ENCODE assay signal across 1 cellular context in the genomic region with DNA sequence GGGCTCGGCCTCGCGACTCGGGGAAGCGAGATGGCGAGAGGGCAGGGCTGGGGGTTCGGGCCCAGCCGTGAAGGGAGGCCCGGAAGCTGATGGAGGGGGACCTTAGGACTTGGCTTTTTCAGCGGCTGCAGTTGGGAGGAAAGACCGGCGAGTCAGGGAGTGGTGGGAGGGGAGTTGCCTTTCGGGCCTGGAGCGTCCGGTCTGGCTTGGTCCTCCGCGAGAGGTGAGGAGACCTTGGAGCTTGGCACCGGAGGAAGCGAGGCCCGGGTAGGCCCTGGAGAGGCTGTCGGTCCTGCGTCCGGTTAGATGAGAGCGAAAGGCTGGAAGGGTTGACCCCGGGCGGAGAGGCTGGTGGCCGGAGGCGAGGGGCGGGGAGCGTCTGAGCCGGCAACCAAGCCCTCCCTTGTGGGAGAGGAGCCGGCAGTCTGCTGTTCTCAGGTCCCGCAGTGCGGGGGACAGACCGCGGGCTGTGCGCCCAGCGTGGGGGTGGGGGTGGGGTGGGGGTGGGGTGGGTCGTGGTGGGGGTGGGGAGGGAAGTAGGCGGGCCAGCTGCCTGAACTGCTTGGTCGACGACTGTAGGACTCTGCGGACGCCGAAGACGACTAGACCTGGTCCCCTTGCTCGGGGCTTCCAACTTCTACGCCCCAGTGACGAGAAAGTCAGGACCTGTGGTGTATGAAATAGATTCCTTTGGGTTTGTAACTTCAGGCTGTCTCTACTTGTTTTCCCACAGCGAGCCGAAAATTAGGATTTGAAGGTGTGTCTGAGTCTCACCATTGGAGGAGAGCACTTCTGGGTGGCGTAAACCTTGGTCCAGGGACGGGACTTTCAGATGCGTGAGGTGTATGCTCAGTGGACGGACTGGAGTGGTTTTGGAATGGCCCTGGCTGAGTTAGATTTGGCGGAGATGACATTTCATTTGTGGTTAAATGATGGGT.
TF ChIP-seq lines count a peak whose summit lies in the region.

No MANE protein-coding gene starts in this region.

TF ChIP-seq in K562, 482 proteins besides CTCF, POLR2A, EP300 and RAD21 (continued from another document and continues in another):
- TF ChIP-seq RBFOX2 (IDR thresholded peaks at IDR 0.05; ENCODE audit: low read depth, low read length) = no peak
- peak; percentile 18 for TF ChIP-seq TAF1 (IDR thresholded peaks at IDR 0.05; ENCODE audit: control insufficient read depth, extremely low read depth, insufficient read depth, low read length, severe bottlenecking)
- no peak for TF ChIP-seq RBM22 (IDR thresholded peaks at IDR 0.05; ENCODE audit: low read depth, low read length, poor library complexity, severe bottlenecking)
- TF ChIP-seq PCBP2 (IDR thresholded peaks at IDR 0.05; ENCODE audit: low read depth, low read length, poor library complexity, severe bottlenecking) = no peak
- TF ChIP-seq TCF7L2 (IDR thresholded peaks at IDR 0.05; ENCODE audit: low read depth, low read length) = no peak
- TF ChIP-seq JUNB (CRISPR knock-in tag; conservative IDR thresholded peaks at IDR 0.05) = no peak
- TF ChIP-seq GATAD2A (IDR thresholded peaks at IDR 0.05) = no peak
- TF ChIP-seq STAG1 (CRISPR knock-in tag; IDR thresholded peaks at IDR 0.05; ENCODE audit: borderline replicate concordance) = no peak
- no peak for TF ChIP-seq SMAD1 (IDR thresholded peaks at IDR 0.05; ENCODE audit: low read depth, low read length, partially characterized antibody)
- no peak for TF ChIP-seq ZNF217 (CRISPR knock-in tag; IDR thresholded peaks at IDR 0.05)
- TF ChIP-seq, protein P1, sequence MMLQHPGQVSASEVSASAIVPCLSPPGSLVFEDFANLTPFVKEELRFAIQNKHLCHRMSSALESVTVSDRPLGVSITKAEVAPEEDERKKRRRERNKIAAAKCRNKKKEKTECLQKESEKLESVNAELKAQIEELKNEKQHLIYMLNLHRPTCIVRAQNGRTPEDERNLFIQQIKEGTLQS (IDR thresholded peaks at IDR 0.05) = no peak
- TF ChIP-seq, protein P1 (CRISPR knock-in tag; conservative IDR thresholded peaks at IDR 0.05) = no peak
- TF ChIP-seq, protein P2, sequence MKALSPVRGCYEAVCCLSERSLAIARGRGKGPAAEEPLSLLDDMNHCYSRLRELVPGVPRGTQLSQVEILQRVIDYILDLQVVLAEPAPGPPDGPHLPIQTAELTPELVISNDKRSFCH (CRISPR knock-in tag; IDR thresholded peaks at IDR 0.05) = no peak
- TF ChIP-seq, protein P2 (tag; IDR thresholded peaks at IDR 0.05) = no peak
- TF ChIP-seq CHD1 (IDR thresholded peaks at IDR 0.05; ENCODE audit: low read length) = peak; percentile 46
- TF ChIP-seq, protein P3, sequence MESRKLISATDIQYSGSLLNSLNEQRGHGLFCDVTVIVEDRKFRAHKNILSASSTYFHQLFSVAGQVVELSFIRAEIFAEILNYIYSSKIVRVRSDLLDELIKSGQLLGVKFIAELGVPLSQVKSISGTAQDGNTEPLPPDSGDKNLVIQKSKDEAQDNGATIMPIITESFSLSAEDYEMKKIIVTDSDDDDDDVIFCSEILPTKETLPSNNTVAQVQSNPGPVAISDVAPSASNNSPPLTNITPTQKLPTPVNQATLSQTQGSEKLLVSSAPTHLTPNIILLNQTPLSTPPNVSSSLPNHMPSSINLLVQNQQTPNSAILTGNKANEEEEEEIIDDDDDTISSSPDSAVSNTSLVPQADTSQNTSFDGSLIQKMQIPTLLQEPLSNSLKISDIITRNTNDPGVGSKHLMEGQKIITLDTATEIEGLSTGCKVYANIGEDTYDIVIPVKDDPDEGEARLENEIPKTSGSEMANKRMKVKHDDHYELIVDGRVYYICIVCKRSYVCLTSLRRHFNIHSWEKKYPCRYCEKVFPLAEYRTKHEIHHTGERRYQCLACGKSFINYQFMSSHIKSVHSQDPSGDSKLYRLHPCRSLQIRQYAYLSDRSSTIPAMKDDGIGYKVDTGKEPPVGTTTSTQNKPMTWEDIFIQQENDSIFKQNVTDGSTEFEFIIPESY (CRISPR knock-in tag; IDR thresholded peaks at IDR 0.05) = no peak
- TF ChIP-seq MIER1 (IDR thresholded peaks at IDR 0.05; ENCODE audit: low read depth) = no peak
- no peak for TF ChIP-seq ZNF232 (CRISPR knock-in tag; IDR thresholded peaks at IDR 0.05)
- no peak for TF ChIP-seq GABPA (tag; conservative IDR thresholded peaks at IDR 0.05; ENCODE audit: low read depth)
- TF ChIP-seq, protein P4, sequence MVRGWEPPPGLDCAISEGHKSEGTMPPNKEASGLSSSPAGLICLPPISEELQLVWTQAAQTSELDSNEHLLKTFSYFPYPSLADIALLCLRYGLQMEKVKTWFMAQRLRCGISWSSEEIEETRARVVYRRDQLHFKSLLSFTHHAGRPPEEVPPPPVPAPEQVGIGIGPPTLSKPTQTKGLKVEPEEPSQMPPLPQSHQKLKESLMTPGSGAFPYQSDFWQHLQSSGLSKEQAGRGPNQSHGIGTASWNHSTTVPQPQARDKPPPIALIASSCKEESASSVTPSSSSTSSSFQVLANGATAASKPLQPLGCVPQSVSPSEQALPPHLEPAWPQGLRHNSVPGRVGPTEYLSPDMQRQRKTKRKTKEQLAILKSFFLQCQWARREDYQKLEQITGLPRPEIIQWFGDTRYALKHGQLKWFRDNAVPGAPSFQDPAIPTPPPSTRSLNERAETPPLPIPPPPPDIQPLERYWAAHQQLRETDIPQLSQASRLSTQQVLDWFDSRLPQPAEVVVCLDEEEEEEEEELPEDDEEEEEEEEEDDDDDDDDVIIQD (CRISPR knock-in tag; IDR thresholded peaks at IDR 0.05) = no peak
- no peak for TF ChIP-seq RAD51 (IDR thresholded peaks at IDR 0.05; ENCODE audit: borderline replicate concordance, low read depth)
- no peak for TF ChIP-seq ZNF354B (CRISPR knock-in tag; IDR thresholded peaks at IDR 0.05)
- no peak for TF ChIP-seq GATA2 (CRISPR knock-in tag; IDR thresholded peaks at IDR 0.05)
- no peak for TF ChIP-seq HDAC3 (IDR thresholded peaks at IDR 0.05; ENCODE audit: borderline replicate concordance, partially characterized antibody)
- TF ChIP-seq ASH1L (IDR thresholded peaks at IDR 0.05; ENCODE audit: borderline replicate concordance, low read depth, partially characterized antibody) = no peak
- no peak for TF ChIP-seq ZNF133 (CRISPR knock-in tag; IDR thresholded peaks at IDR 0.05)
- no peak for TF ChIP-seq SRSF1 (IDR thresholded peaks at IDR 0.05; ENCODE audit: low read depth, low read length)
- no peak for TF ChIP-seq SAFB (IDR thresholded peaks at IDR 0.05; ENCODE audit: borderline replicate concordance, low read depth, low read length)
- TF ChIP-seq SMAD4 (CRISPR knock-in tag; conservative IDR thresholded peaks at IDR 0.05) = no peak
- no peak for TF ChIP-seq ELF2 (CRISPR knock-in tag; IDR thresholded peaks at IDR 0.05)
- no peak for TF ChIP-seq GTF2E2 (tag; IDR thresholded peaks at IDR 0.05)
- TF ChIP-seq NCOA6 (IDR thresholded peaks at IDR 0.05) = no peak
- peak; percentile 36 for TF ChIP-seq CEBPG (CRISPR knock-in tag; IDR thresholded peaks at IDR 0.05)
- TF ChIP-seq CEBPG (tag; conservative IDR thresholded peaks at IDR 0.05 in 1 of 2, IDR thresholded peaks at IDR 0.05 in 1 of 2) = no peak
- no peak for TF ChIP-seq ZNF830 (CRISPR knock-in tag; IDR thresholded peaks at IDR 0.05)
- TF ChIP-seq, protein P5, sequence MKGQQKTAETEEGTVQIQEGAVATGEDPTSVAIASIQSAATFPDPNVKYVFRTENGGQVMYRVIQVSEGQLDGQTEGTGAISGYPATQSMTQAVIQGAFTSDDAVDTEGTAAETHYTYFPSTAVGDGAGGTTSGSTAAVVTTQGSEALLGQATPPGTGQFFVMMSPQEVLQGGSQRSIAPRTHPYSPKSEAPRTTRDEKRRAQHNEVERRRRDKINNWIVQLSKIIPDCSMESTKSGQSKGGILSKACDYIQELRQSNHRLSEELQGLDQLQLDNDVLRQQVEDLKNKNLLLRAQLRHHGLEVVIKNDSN (CRISPR knock-in tag; IDR thresholded peaks at IDR 0.05) = 0 out of 2 replicates have a peak, but pooled peaks have one; percentile 34
- TF ChIP-seq ZFP36 (IDR thresholded peaks at IDR 0.05; ENCODE audit: low read depth, low read length, partially characterized antibody) = no peak
- TF ChIP-seq ZNF23 (CRISPR knock-in tag; IDR thresholded peaks at IDR 0.05) = no peak
- peak in 1 of 2 experiments; percentile 37; a peak in 1 of 4 replicates for TF ChIP-seq SIN3A (IDR thresholded peaks at IDR 0.05; ENCODE audit: borderline replicate concordance in 2 of 2, control insufficient read depth in 1 of 2, low read depth in 2 of 2, low read length in 2 of 2)
- TF ChIP-seq HDGF (IDR thresholded peaks at IDR 0.05) = peak; percentile 52; the same call in 1 of the 2 replicates
- peak; percentile 25; the same call in 1 of the 2 replicates for TF ChIP-seq HLTF (IDR thresholded peaks at IDR 0.05)
- no peak for TF ChIP-seq ZBTB11 (CRISPR knock-in tag; IDR thresholded peaks at IDR 0.05)
- TF ChIP-seq ZNF324 (CRISPR knock-in tag; IDR thresholded peaks at IDR 0.05) = no peak
- no peak for TF ChIP-seq ZNF644 (tag; IDR thresholded peaks at IDR 0.05; ENCODE audit: low read depth)
- no peak for TF ChIP-seq SIRT6 (IDR thresholded peaks at IDR 0.05; ENCODE audit: low read depth, low read length)
- TF ChIP-seq ZNF316 (IDR thresholded peaks at IDR 0.05) = no peak
- no peak for TF ChIP-seq FOXA1 (IDR thresholded peaks at IDR 0.05; ENCODE audit: borderline replicate concordance)
- TF ChIP-seq CBX5 (IDR thresholded peaks at IDR 0.05; ENCODE audit: borderline replicate concordance, low read depth) = no peak
- no peak for TF ChIP-seq HMG20B (CRISPR knock-in tag; IDR thresholded peaks at IDR 0.05)
- TF ChIP-seq ZFP1 (CRISPR knock-in tag; IDR thresholded peaks at IDR 0.05) = no peak
- TF ChIP-seq KLF16 (IDR thresholded peaks at IDR 0.05) = no peak
- no peak for TF ChIP-seq RFX7 (CRISPR knock-in tag; IDR thresholded peaks at IDR 0.05)
- TF ChIP-seq ETV1 (tag; conservative IDR thresholded peaks at IDR 0.05; ENCODE audit: low read depth) = peak; percentile 59; the same call in 1 of the 2 replicates
- TF ChIP-seq KLF10 (CRISPR knock-in tag; IDR thresholded peaks at IDR 0.05) = no peak
- no peak for TF ChIP-seq GABPB2 (CRISPR knock-in tag; conservative IDR thresholded peaks at IDR 0.05)
- no peak for TF ChIP-seq ESRRB (CRISPR knock-in tag; IDR thresholded peaks at IDR 0.05; ENCODE audit: borderline replicate concordance)
- TF ChIP-seq, protein P6, sequence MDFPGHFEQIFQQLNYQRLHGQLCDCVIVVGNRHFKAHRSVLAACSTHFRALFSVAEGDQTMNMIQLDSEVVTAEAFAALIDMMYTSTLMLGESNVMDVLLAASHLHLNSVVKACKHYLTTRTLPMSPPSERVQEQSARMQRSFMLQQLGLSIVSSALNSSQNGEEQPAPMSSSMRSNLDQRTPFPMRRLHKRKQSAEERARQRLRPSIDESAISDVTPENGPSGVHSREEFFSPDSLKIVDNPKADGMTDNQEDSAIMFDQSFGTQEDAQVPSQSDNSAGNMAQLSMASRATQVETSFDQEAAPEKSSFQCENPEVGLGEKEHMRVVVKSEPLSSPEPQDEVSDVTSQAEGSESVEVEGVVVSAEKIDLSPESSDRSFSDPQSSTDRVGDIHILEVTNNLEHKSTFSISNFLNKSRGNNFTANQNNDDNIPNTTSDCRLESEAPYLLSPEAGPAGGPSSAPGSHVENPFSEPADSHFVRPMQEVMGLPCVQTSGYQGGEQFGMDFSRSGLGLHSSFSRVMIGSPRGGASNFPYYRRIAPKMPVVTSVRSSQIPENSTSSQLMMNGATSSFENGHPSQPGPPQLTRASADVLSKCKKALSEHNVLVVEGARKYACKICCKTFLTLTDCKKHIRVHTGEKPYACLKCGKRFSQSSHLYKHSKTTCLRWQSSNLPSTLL (IDR thresholded peaks at IDR 0.05) = peak; percentile 94
- TF ChIP-seq, protein P7, sequence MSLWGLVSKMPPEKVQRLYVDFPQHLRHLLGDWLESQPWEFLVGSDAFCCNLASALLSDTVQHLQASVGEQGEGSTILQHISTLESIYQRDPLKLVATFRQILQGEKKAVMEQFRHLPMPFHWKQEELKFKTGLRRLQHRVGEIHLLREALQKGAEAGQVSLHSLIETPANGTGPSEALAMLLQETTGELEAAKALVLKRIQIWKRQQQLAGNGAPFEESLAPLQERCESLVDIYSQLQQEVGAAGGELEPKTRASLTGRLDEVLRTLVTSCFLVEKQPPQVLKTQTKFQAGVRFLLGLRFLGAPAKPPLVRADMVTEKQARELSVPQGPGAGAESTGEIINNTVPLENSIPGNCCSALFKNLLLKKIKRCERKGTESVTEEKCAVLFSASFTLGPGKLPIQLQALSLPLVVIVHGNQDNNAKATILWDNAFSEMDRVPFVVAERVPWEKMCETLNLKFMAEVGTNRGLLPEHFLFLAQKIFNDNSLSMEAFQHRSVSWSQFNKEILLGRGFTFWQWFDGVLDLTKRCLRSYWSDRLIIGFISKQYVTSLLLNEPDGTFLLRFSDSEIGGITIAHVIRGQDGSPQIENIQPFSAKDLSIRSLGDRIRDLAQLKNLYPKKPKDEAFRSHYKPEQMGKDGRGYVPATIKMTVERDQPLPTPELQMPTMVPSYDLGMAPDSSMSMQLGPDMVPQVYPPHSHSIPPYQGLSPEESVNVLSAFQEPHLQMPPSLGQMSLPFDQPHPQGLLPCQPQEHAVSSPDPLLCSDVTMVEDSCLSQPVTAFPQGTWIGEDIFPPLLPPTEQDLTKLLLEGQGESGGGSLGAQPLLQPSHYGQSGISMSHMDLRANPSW (CRISPR knock-in tag; IDR thresholded peaks at IDR 0.05) = no peak
- TF ChIP-seq HDAC8 (tag; IDR thresholded peaks at IDR 0.05) = no peak
